In genomic region chr12:92056756-92057155, GRCh38 we compare ENCODE assay signal across 7 cellular contexts.
DNase-seq lines count a peak whose midpoint lies in the region; ATAC-seq and TF ChIP-seq lines count a peak whose summit lies in the region.
"Not testable (repeated sequence)": the region's sequence is repeated elsewhere in the genome, so short reads cannot be mapped to it uniquely, and the experiment has no call there.

No MANE protein-coding gene starts in this region.

- H3K27me3 Mint-ChIP-seq in CD4-positive, CD25-positive, alpha-beta regulatory T cell; T-helper 2 cell treated with Interferon-gamma antibody and Interleukin-4, amounts not matched to agents 5 μg/mL and 100 μg/mL, for 36 hours (ENCODE audit: low read depth); activated CD8-positive, alpha-beta T cell treated with anti-CD3 and anti-CD28 coated beads for 36 hours; activated T-helper 2 cell treated with anti-CD3 and anti-CD28 coated beads, Interferon-gamma antibody, Interleukin-2, Interleukin-4, amounts not matched to agents 10 μg/mL and 5 μg/mL and 100 μg/mL, durations not matched to agents 14 hours and 24 hours and 36 hours (ENCODE audit: low read depth); activated naive CD8-positive, alpha-beta T cell treated with anti-CD3 and anti-CD28 coated beads for 36 hours: not testable (repeated sequence)

- H3K36me3 Mint-ChIP-seq in CD4-positive, CD25-positive, alpha-beta regulatory T cell = peaks cover 16% of the 10 kb centered on the region
- peaks cover 22% of the 10 kb centered on the region for H3K36me3 Mint-ChIP-seq in T-helper 2 cell treated with Interferon-gamma antibody and Interleukin-4, amounts not matched to agents 5 μg/mL and 100 μg/mL, for 36 hours (ENCODE audit: low read depth)
- peaks cover 35% of the 10 kb centered on the region for H3K36me3 Mint-ChIP-seq in activated CD8-positive, alpha-beta T cell treated with anti-CD3 and anti-CD28 coated beads for 36 hours (ENCODE audit: low read depth)
- peaks cover 45% of the 10 kb centered on the region for H3K36me3 Mint-ChIP-seq in activated T-helper 2 cell treated with anti-CD3 and anti-CD28 coated beads, Interferon-gamma antibody, Interleukin-2, Interleukin-4, amounts not matched to agents 10 μg/mL and 5 μg/mL and 100 μg/mL, durations not matched to agents 14 hours and 24 hours and 36 hours (ENCODE audit: low read depth)
- peaks cover 41% of the 10 kb centered on the region for H3K36me3 Mint-ChIP-seq in activated naive CD8-positive, alpha-beta T cell treated with anti-CD3 and anti-CD28 coated beads for 36 hours

- H3K4me1 Mint-ChIP-seq in CD4-positive, CD25-positive, alpha-beta regulatory T cell = peaks cover 30 to 88% (median 54%) of the 10 kb centered on the region in 4 donors
- H3K4me1 Mint-ChIP-seq in T-helper 2 cell treated with Interferon-gamma antibody and Interleukin-4, amounts not matched to agents 5 μg/mL and 100 μg/mL, for 36 hours (ENCODE audit: low read depth) = peaks cover 63% of the 10 kb centered on the region
- peaks cover 62% of the 10 kb centered on the region for H3K4me1 Mint-ChIP-seq in activated CD8-positive, alpha-beta T cell treated with anti-CD3 and anti-CD28 coated beads for 36 hours (ENCODE audit: low read depth)
- peaks cover 63% of the 10 kb centered on the region for H3K4me1 Mint-ChIP-seq in activated T-helper 2 cell treated with anti-CD3 and anti-CD28 coated beads, Interferon-gamma antibody, Interleukin-2, Interleukin-4, amounts not matched to agents 10 μg/mL and 5 μg/mL and 100 μg/mL, durations not matched to agents 14 hours and 24 hours and 36 hours (ENCODE audit: low read depth)
- H3K4me1 Mint-ChIP-seq in activated naive CD8-positive, alpha-beta T cell treated with anti-CD3 and anti-CD28 coated beads for 36 hours = peaks cover 65% of the 10 kb centered on the region

- peak overlapping the region in 3 of 4 donors; percentile 52 to 88 (median 82) for H3K4me3 Mint-ChIP-seq in CD4-positive, CD25-positive, alpha-beta regulatory T cell
- H3K4me3 Mint-ChIP-seq in T-helper 2 cell treated with Interferon-gamma antibody and Interleukin-4, amounts not matched to agents 5 μg/mL and 100 μg/mL, for 36 hours = peak overlapping the region; percentile 75
- H3K4me3 Mint-ChIP-seq in activated CD8-positive, alpha-beta T cell treated with anti-CD3 and anti-CD28 coated beads for 36 hours; activated T-helper 2 cell treated with anti-CD3 and anti-CD28 coated beads, Interferon-gamma antibody, Interleukin-2, Interleukin-4, amounts not matched to agents 10 μg/mL and 5 μg/mL and 100 μg/mL, durations not matched to agents 14 hours and 24 hours and 36 hours (ENCODE audit: low read depth); activated naive CD8-positive, alpha-beta T cell treated with anti-CD3 and anti-CD28 coated beads for 36 hours: not testable (repeated sequence)

- peak overlapping the region; percentile 66 for H3K4me3 ChIP-seq in CD4-positive, CD25-positive, alpha-beta regulatory T cell (ENCODE audit: low read depth, low read length)
- H3K4me3 ChIP-seq in HEK293 (ENCODE audit: low read depth, low read length); left ventricle myocardium inferior: not testable (repeated sequence)

- not testable (repeated sequence) for H3K36me3 ChIP-seq in CD4-positive, CD25-positive, alpha-beta regulatory T cell (ENCODE audit: control insufficient read depth, insufficient read depth, low read length); HEK293 (ENCODE audit: control insufficient read depth in 2 of 2, insufficient read depth in 1 of 2, low read length in 2 of 2); left ventricle myocardium inferior

- ATAC-seq in CD4-positive, CD25-positive, alpha-beta regulatory T cell (ENCODE audit: low read depth in 2 of 2); activated CD8-positive, alpha-beta T cell treated with anti-CD3 and anti-CD28 coated beads for 36 hours: not testable (repeated sequence)

- H3K4me1 ChIP-seq in CD4-positive, CD25-positive, alpha-beta regulatory T cell (ENCODE audit: control insufficient read depth, insufficient read depth, low read length, poor library complexity, severe bottlenecking) = peaks cover 47% of the 10 kb centered on the region
- H3K4me1 ChIP-seq in HEK293 (ENCODE audit: control insufficient read depth, insufficient read depth, low read length) = not testable (repeated sequence)
- H3K4me1 ChIP-seq in left ventricle myocardium inferior = peaks cover 22% of the 10 kb centered on the region

- DNase-seq in CD4-positive, CD25-positive, alpha-beta regulatory T cell; T-helper 2 cell treated with Interferon-gamma antibody and Interleukin-4, amounts not matched to agents 5 μg/mL and 100 μg/mL, for 36 hours (ENCODE audit: low spot score); activated CD8-positive, alpha-beta T cell treated with anti-CD3 and anti-CD28 coated beads for 36 hours; activated T-helper 2 cell treated with anti-CD3 and anti-CD28 coated beads, Interferon-gamma antibody, Interleukin-2, Interleukin-4, amounts not matched to agents 10 μg/mL and 5 μg/mL and 100 μg/mL, durations not matched to agents 14 hours and 24 hours and 36 hours (ENCODE audit: low spot score); activated naive CD8-positive, alpha-beta T cell treated with anti-CD3 and anti-CD28 coated beads for 36 hours; left ventricle myocardium inferior: not testable (repeated sequence)

- H3K9me3 ChIP-seq in CD4-positive, CD25-positive, alpha-beta regulatory T cell (ENCODE audit: control insufficient read depth in 2 of 2, low read length in 2 of 2); HEK293 (ENCODE audit: control insufficient read depth, insufficient read depth, low read depth, low read length); left ventricle myocardium inferior (replicated peaks): not testable (repeated sequence)

- H3K9me3 Mint-ChIP-seq in CD4-positive, CD25-positive, alpha-beta regulatory T cell = not testable (repeated sequence)
- H3K9me3 Mint-ChIP-seq in T-helper 2 cell treated with Interferon-gamma antibody and Interleukin-4, amounts not matched to agents 5 μg/mL and 100 μg/mL, for 36 hours = peaks cover 20% of the 10 kb centered on the region
- peaks cover 12% of the 10 kb centered on the region for H3K9me3 Mint-ChIP-seq in activated CD8-positive, alpha-beta T cell treated with anti-CD3 and anti-CD28 coated beads for 36 hours
- peaks cover 30% of the 10 kb centered on the region for H3K9me3 Mint-ChIP-seq in activated T-helper 2 cell treated with anti-CD3 and anti-CD28 coated beads, Interferon-gamma antibody, Interleukin-2, Interleukin-4, amounts not matched to agents 10 μg/mL and 5 μg/mL and 100 μg/mL, durations not matched to agents 14 hours and 24 hours and 36 hours
- H3K9me3 Mint-ChIP-seq in activated naive CD8-positive, alpha-beta T cell treated with anti-CD3 and anti-CD28 coated beads for 36 hours = peaks cover 22% of the 10 kb centered on the region

- H3K27me3 ChIP-seq in CD4-positive, CD25-positive, alpha-beta regulatory T cell (ENCODE audit: control insufficient read depth, insufficient read depth, low read length); left ventricle myocardium inferior (ENCODE audit: low read depth): not testable (repeated sequence)

- H3K27ac ChIP-seq in CD4-positive, CD25-positive, alpha-beta regulatory T cell (ENCODE audit: insufficient read depth, low read length, poor library complexity, severe bottlenecking) = peak overlapping the region; percentile 75
- H3K27ac ChIP-seq in HEK293 (ENCODE audit: extremely low read depth, low read depth, low read length) = not testable (repeated sequence)
- H3K27ac ChIP-seq in left ventricle myocardium inferior (replicated peaks) = peak overlapping the region; percentile 10

- intact Hi-C loops in activated CD8-positive, alpha-beta T cell treated with anti-CD3 and anti-CD28 coated beads for 36 hours (cut with micrococcal nuclease) = loop anchor here (5.0 kb wide), 1 partner anchor 76 kb away; no protein-coding TSS in a partner anchor
- intact Hi-C loops in activated T-helper 2 cell treated with anti-CD3 and anti-CD28 coated beads, Interferon-gamma antibody, Interleukin-2, Interleukin-4, amounts not matched to agents 10 μg/mL and 5 μg/mL and 100 μg/mL, durations not matched to agents 14 hours and 24 hours and 36 hours (cut with micrococcal nuclease) = loop anchor here (1.0 to 10.0 kb wide), 4 partner anchors 9 to 242 kb away; no protein-coding TSS in a partner anchor
- intact Hi-C loops in left ventricle myocardium inferior (cut with micrococcal nuclease) = not testable (repeated sequence)

- CTCF ChIA-PET in HEK293 (lab: Yijun Ruan, JAX) = not testable (repeated sequence)
- CTCF ChIA-PET in activated CD8-positive, alpha-beta T cell treated with anti-CD3 and anti-CD28 coated beads for 36 hours (lab: Charles Lee) = interaction anchor here (1.6 kb wide), 1 partner anchor 15 kb away, joined by 4 read pairs; no protein-coding TSS in a partner anchor

- peak overlapping the region; percentile 96 to 98 (median 97) for H3K27ac Mint-ChIP-seq in CD4-positive, CD25-positive, alpha-beta regulatory T cell
- H3K27ac Mint-ChIP-seq in T-helper 2 cell treated with Interferon-gamma antibody and Interleukin-4, amounts not matched to agents 5 μg/mL and 100 μg/mL, for 36 hours = peak overlapping the region; percentile 86
- peak overlapping the region; percentile 90 for H3K27ac Mint-ChIP-seq in activated CD8-positive, alpha-beta T cell treated with anti-CD3 and anti-CD28 coated beads for 36 hours
- H3K27ac Mint-ChIP-seq in activated T-helper 2 cell treated with anti-CD3 and anti-CD28 coated beads, Interferon-gamma antibody, Interleukin-2, Interleukin-4, amounts not matched to agents 10 μg/mL and 5 μg/mL and 100 μg/mL, durations not matched to agents 14 hours and 24 hours and 36 hours = peak overlapping the region; percentile 57
- H3K27ac Mint-ChIP-seq in activated naive CD8-positive, alpha-beta T cell treated with anti-CD3 and anti-CD28 coated beads for 36 hours = peak overlapping the region; percentile 42

- not testable (repeated sequence) for TF ChIP-seq CTCF in HEK293 (tag by site-specific recombination; IDR thresholded peaks at IDR 0.05); activated CD8-positive, alpha-beta T cell treated with anti-CD3 and anti-CD28 coated beads for 36 hours (IDR thresholded peaks at IDR 0.05); left ventricle myocardium inferior (IDR thresholded peaks at IDR 0.05; ENCODE audit: borderline replicate concordance)

- POLR2A ChIA-PET in HEK293 (lab: Yijun Ruan, JAX) = not testable (repeated sequence)
- POLR2A ChIA-PET in activated CD8-positive, alpha-beta T cell treated with anti-CD3 and anti-CD28 coated beads for 36 hours (lab: Charles Lee) = interaction anchor here (0.9 kb wide), 1 partner anchor 17 kb away, joined by 4 read pairs; no protein-coding TSS in a partner anchor

TF ChIP-seq in HEK293, 187 proteins besides CTCF, POLR2A, EP300 and RAD21:
- TF ChIP-seq ZNF146 (tag by site-specific recombination; IDR thresholded peaks at IDR 0.05) = peak; percentile 80

Comparison
In these comparisons a context has a peak if more than half of its experiments do, and no peak if none do; other contexts are left out.
1. H3K27ac Mint-ChIP-seq: peak in every context shown above with its lines; median percentile 97 in CD4-positive, CD25-positive, alpha-beta regulatory T cell; 90 in activated CD8-positive, alpha-beta T cell treated with anti-CD3 and anti-CD28 coated beads for 36 hours; 86 in T-helper 2 cell treated with Interferon-gamma antibody and Interleukin-4, amounts not matched to agents 5 μg/mL and 100 μg/mL, for 36 hours; 57 in activated T-helper 2 cell treated with anti-CD3 and anti-CD28 coated beads, Interferon-gamma antibody, Interleukin-2, Interleukin-4, amounts not matched to agents 10 μg/mL and 5 μg/mL and 100 μg/mL, durations not matched to agents 14 hours and 24 hours and 36 hours; 42 in activated naive CD8-positive, alpha-beta T cell treated with anti-CD3 and anti-CD28 coated beads for 36 hours.